ENCODE assay signal across 11 cellular contexts in genomic region chr17:7293131-7293557, GRCh38. TPM values are rescaled to one million over a fixed set of nuclear protein-coding genes. Genes with fewer than 3 reads are reported as not detected.
DNase-seq lines count a peak whose midpoint lies in the region; ATAC-seq, FAIRE-seq and TF ChIP-seq lines count a peak whose summit lies in the region.
"Had no signal": no experiment of that assay in that cellular context is flagged by ENCODE, and none has a peak within 500 bp of the region (broad histone marks: within the 10 kb centered on the region; RNA-seq: fewer than 3 reads in every experiment).

No MANE protein-coding gene starts in this region.

- no peak for TF ChIP-seq EP300 in H1 (IDR thresholded peaks at IDR 0.05; ENCODE audit: borderline replicate concordance in 1 of 2, low read depth in 2 of 2, low read length in 2 of 2)

- H3K4ac ChIP-seq in H1 (replicated peaks; ENCODE audit: insufficient read length, low read depth, low read length): no peak overlapping the region

- H3K4me1 Mint-ChIP-seq in nephron progenitor cell: peaks cover 59% of the 10 kb centered on the region

- H3K4me3 ChIP-seq in H1 (ENCODE audit: extremely low read depth in 1 of 4, insufficient read depth in 2 of 4, low read depth in 3 of 4, low read length in 4 of 4): peak overlapping the region in 1 of 4 experiments; percentile 65; a peak in 4 of 8 replicates

- no peak overlapping the region for H2BK120ac ChIP-seq in H1 (replicated peaks; ENCODE audit: low read depth, low read length)

- peaks cover 0 to 9% of the 10 kb centered on the region in 2 experiments for H4K20me1 ChIP-seq in H1 (replicated peaks in 1 of 2; ENCODE audit: control insufficient read depth in 1 of 2, insufficient read depth in 2 of 2, low read length in 2 of 2)

- CTCF ChIA-PET in H1 (lab: Charles Lee; ENCODE audit: partially characterized antibody): interaction anchor here (0.8 to 5.7 kb wide), 4 partner anchors 11 to 43 kb away, joined by 3 to 46 read pairs (median 3); partner anchors contain the start of gene SLC2A4

- no peak overlapping the region for H3K27ac Mint-ChIP-seq in nephron progenitor cell
- H3K27ac Mint-ChIP-seq: activated CD4-positive, alpha-beta T cell treated with anti-CD3 and anti-CD28 coated beads, Interleukin-2, amount 10 ng/mL, durations not matched to agents 7 days and 5 days; memory B cell had no signal

- 93% methylated on average over 11 of the region's 11 CpGs; no CpG with 5 or more reads in 1 of the 2 experiments for WGBS in H1 (ENCODE audit: extremely low coverage in 1 of 2, insufficient coverage in 1 of 2, insufficient read length in 1 of 2, insufficient replicate concordance in 2 of 2, low coverage in 1 of 2, low lambda C conversion rate in 2 of 2, missing lambda C conversion rate in 1 of 2), 2 experiments

- peaks cover 54% of the 10 kb centered on the region for H3K27me3 Mint-ChIP-seq in nephron progenitor cell (ENCODE audit: low read depth, poor library complexity)

- no peaks in the 10 kb centered on the region; a peak in 1 of 4 replicates for H3K9me3 ChIP-seq in H1 (ENCODE audit: insufficient read depth in 2 of 2, low read depth in 1 of 2, low read length in 1 of 2)

- no peak overlapping the region for H2BK12ac ChIP-seq in H1 (ENCODE audit: low read depth, low read length)

- H3K4me2 ChIP-seq in H1 (ENCODE audit: insufficient read depth in 1 of 2, low read depth in 2 of 2, low read length in 2 of 2): peak overlapping the region; percentile 65 to 82; a peak in 2 of 4 replicates

- POLR2A ChIA-PET in H1 (lab: Charles Lee; ENCODE audit: partially characterized antibody): interaction anchor here (0.7 to 6.7 kb wide), 13 partner anchors 8 to 72 kb away, joined by 3 to 94 read pairs (median 6); partner anchors contain the start of genes DVL2, GABARAP, GPS2 and NEURL4

- TF ChIP-seq POLR2A in H1 (IDR thresholded peaks at IDR 0.05; ENCODE audit: control extremely low read depth in 1 of 2, low read depth in 2 of 2, low read length in 2 of 2): no peak; a peak in 2 of 3 replicates

- TF ChIP-seq RAD21 in H1 (IDR thresholded peaks at IDR 0.05 in 1 of 2, conservative IDR thresholded peaks at IDR 0.05 in 1 of 2; ENCODE audit: low read depth in 2 of 2, low read length in 2 of 2): no peak

- peak; percentile 57 for DNase-seq in Daoy (ENCODE audit: low read depth)
- peak; percentile 56 for DNase-seq in MV-4-11 (lab: John Stamatoyannopoulos, UW)
- no peak for DNase-seq in H1 (ENCODE audit: low read depth in 1 of 2, low spot score in 2 of 2)
- DNase-seq in nephron progenitor cell: no peak
- DNase-seq in GM19239 (ENCODE audit: insufficient read length, low spot score): no peak
- DNase-seq in putamen (ENCODE audit: low spot score): no peak
- DNase-seq in NCI-H2196 (lab: John Stamatoyannopoulos, UW; ENCODE audit: unreplicated experiment): no peak
- DNase-seq: activated CD4-positive, alpha-beta T cell treated with anti-CD3 and anti-CD28 coated beads, Interleukin-2, amount 10 ng/mL, durations not matched to agents 7 days and 5 days had no signal

- no peaks in the 10 kb centered on the region for H3K36me3 Mint-ChIP-seq in nephron progenitor cell (ENCODE audit: low read depth)
- H3K36me3 Mint-ChIP-seq: memory B cell had no signal

- TF ChIP-seq CTCF in H1 (IDR thresholded peaks at IDR 0.05; ENCODE audit: control extremely low read depth in 1 of 3, insufficient read depth in 1 of 3, low read depth in 1 of 3, low read length in 3 of 3) (no peak), nephron progenitor cell (IDR thresholded peaks at IDR 0.05) (no peak)

- no peak for ATAC-seq in HG02840 (IDR thresholded peaks at IDR 0.05; ENCODE audit: low FRiP score, unreplicated experiment)

- H3K18ac ChIP-seq in H1 (ENCODE audit: extremely low read depth, low read length): no peak overlapping the region

- H3K79me1 ChIP-seq in H1 (ENCODE audit: low read depth, low read length): peaks cover 2% of the 10 kb centered on the region; the same call in 1 of the 2 replicates

- no peak overlapping the region for H2BK20ac ChIP-seq in H1 (ENCODE audit: low read length)

- no peak overlapping the region for H2BK15ac ChIP-seq in H1 (ENCODE audit: low read length)

- H4K91ac ChIP-seq in H1 (replicated peaks; ENCODE audit: insufficient read length, low read length): no peak overlapping the region

- FAIRE-seq in H1 (lab: Jason Lieb, UNC): no peak
- no peak for FAIRE-seq in GM19239 (lab: Jason Lieb, UNC)

- H3K14ac ChIP-seq in H1 (ENCODE audit: insufficient read length): no peak overlapping the region

- no peaks in the 10 kb centered on the region for H3K9me3 Mint-ChIP-seq in nephron progenitor cell
- H3K9me3 Mint-ChIP-seq: activated CD4-positive, alpha-beta T cell treated with anti-CD3 and anti-CD28 coated beads, Interleukin-2, amount 10 ng/mL, durations not matched to agents 7 days and 5 days; memory B cell had no signal

- no peak overlapping the region for H4K5ac ChIP-seq in H1 (ENCODE audit: insufficient read length, low read depth, low read length)

- H2AK5ac ChIP-seq in H1 (ENCODE audit: low read depth, low read length): no peak overlapping the region

- no peak overlapping the region for H2BK5ac ChIP-seq in H1 (ENCODE audit: low read depth, low read length)

- no peak overlapping the region for H4K8ac ChIP-seq in H1 (ENCODE audit: extremely low read depth, insufficient read depth, low read length)

- peak overlapping the region; percentile 64 for H3K4me3 Mint-ChIP-seq in nephron progenitor cell

- H3K79me2 ChIP-seq in H1 (ENCODE audit: control insufficient read depth in 1 of 2, insufficient read depth in 2 of 2, low read length in 2 of 2): no peaks in the 10 kb centered on the region

- H3K27me3 ChIP-seq in H1 (replicated peaks in 1 of 4; ENCODE audit: control insufficient read depth in 3 of 4, extremely low read depth in 1 of 4, insufficient read depth in 3 of 4, low read length in 3 of 4): peaks cover 3 to 11% (median 9%) of the 10 kb centered on the region in 4 experiments

- H3K4me1 ChIP-seq in H1 (replicated peaks in 1 of 4; ENCODE audit: control insufficient read depth in 3 of 4, insufficient read depth in 4 of 4, low read length in 3 of 4): peaks cover 0 to 14% (median 9%) of the 10 kb centered on the region in 4 experiments; a peak in 6 of 7 replicates

- no peak overlapping the region for H3K27ac ChIP-seq in H1 (ENCODE audit: low read depth, low read length)

- no peak overlapping the region for H3K9ac ChIP-seq in H1 (replicated peaks in 1 of 4; ENCODE audit: extremely low read depth in 1 of 4, low read depth in 3 of 4, low read length in 3 of 4)

- peaks cover 2% of the 10 kb centered on the region; the same call in 1 of the 2 replicates for H3K23me2 ChIP-seq in H1 (ENCODE audit: low read depth, low read length)

- no peak overlapping the region for H3K23ac ChIP-seq in H1 (ENCODE audit: insufficient read length)

- no peaks in the 10 kb centered on the region for H3K36me3 ChIP-seq in H1 (ENCODE audit: control insufficient read depth in 2 of 4, insufficient read depth in 4 of 4, low read length in 3 of 4)

- H3K56ac ChIP-seq in H1 (replicated peaks; ENCODE audit: insufficient read length, low read depth, low read length): no peak overlapping the region

- no peak overlapping the region for H2AFZ ChIP-seq in H1 (ENCODE audit: low read length)

RNA-seq across cellular contexts. Expression of gene YBX2, which starts 1.3 kb away (rescaled TPM):
- 0.15 and 2.4 TPM in 2 replicates for total RNA-seq in Daoy (2014; rRNA removed; shearing (Covaris generic))
- 27.6 and 30.5 TPM in 2 replicates for total RNA-seq in H1 (2021; fragmentation: NEBNext Ultra II Directional; extraction: Animal tissue kit (Norgen Biotek cat#: 25700))
- 19.2 and 35.5 TPM in 2 replicates for polyA plus RNA-seq in H1 (2011; rRNA removed)
- polyA plus RNA-seq in H1 (2011; cell fraction: cytosol; rRNA removed): 28.3 TPM
- 105 TPM for polyA plus RNA-seq in H1 (2011; cell fraction: nucleus; rRNA removed)
- 24.2 to 40.9 TPM (median 34.5 TPM) in 4 replicates for polyA plus RNA-seq in H1 (2012, experiment 1 of 2)
- polyA plus RNA-seq in H1 (2012, experiment 2 of 2): 31.0 TPM
- 44.7 TPM for polyA plus RNA-seq in H1 (2013, experiment 1 of 2)
- 42.3 TPM for polyA plus RNA-seq in H1 (2013, experiment 2 of 2)
- polyA minus RNA-seq in H1 (2011; rRNA and poly(A)+ RNA removed): 5.5 and 10.0 TPM in 2 replicates
- 11.9 TPM for polyA minus RNA-seq in H1 (2011; cell fraction: cytosol; rRNA and poly(A)+ RNA removed)
- 11.7 TPM for polyA minus RNA-seq in H1 (2011; cell fraction: nucleus; rRNA and poly(A)+ RNA removed)
- polyA plus RNA-seq: fibroblast of lung had no signal

RNA-seq across cellular contexts. Expression of gene SLC2A4, which starts 11.6 kb away (rescaled TPM):
- 0.06 TPM in 1 of 2 replicates, not detected in the other for total RNA-seq in Daoy (2014; rRNA removed; shearing (Covaris generic))
- 5.7 and 6.4 TPM in 2 replicates for total RNA-seq in H1 (2021; fragmentation: NEBNext Ultra II Directional; extraction: Animal tissue kit (Norgen Biotek cat#: 25700))
- polyA plus RNA-seq in H1 (2011; rRNA removed): 6.9 and 10.6 TPM in 2 replicates
- polyA plus RNA-seq in H1 (2011; cell fraction: cytosol; rRNA removed): 7.5 TPM
- 15.5 TPM for polyA plus RNA-seq in H1 (2011; cell fraction: nucleus; rRNA removed)
- 3.5 to 5.8 TPM (median 5.0 TPM) in 4 replicates for polyA plus RNA-seq in H1 (2012, experiment 1 of 2)
- 3.6 TPM for polyA plus RNA-seq in H1 (2012, experiment 2 of 2)
- polyA plus RNA-seq in H1 (2013, experiment 1 of 2): 7.3 TPM
- polyA plus RNA-seq in H1 (2013, experiment 2 of 2): 6.6 TPM
- polyA minus RNA-seq in H1 (2011; rRNA and poly(A)+ RNA removed): 6.4 and 9.5 TPM in 2 replicates
- 5.3 TPM for polyA minus RNA-seq in H1 (2011; cell fraction: cytosol; rRNA and poly(A)+ RNA removed)
- polyA minus RNA-seq in H1 (2011; cell fraction: nucleus; rRNA and poly(A)+ RNA removed): 13.3 TPM
- total RNA-seq: activated CD4-positive, alpha-beta T cell treated with anti-CD3 and anti-CD28 coated beads, Interleukin-2, amount 10 ng/mL, durations not matched to agents 7 days and 5 days had no signal

RNA-seq across cellular contexts. Expression of gene EIF5A, which starts 14.3 kb away (rescaled TPM):
- 861 and 1,090 TPM in 2 replicates for total RNA-seq in Daoy (2014; rRNA removed; shearing (Covaris generic))
- total RNA-seq in H1 (2021; fragmentation: NEBNext Ultra II Directional; extraction: Animal tissue kit (Norgen Biotek cat#: 25700)): 1,158 and 1,172 TPM in 2 replicates
- 717 and 962 TPM in 2 replicates for polyA plus RNA-seq in H1 (2011; rRNA removed)
- 875 TPM for polyA plus RNA-seq in H1 (2011; cell fraction: cytosol; rRNA removed)
- polyA plus RNA-seq in H1 (2011; cell fraction: nucleus; rRNA removed): 719 TPM
- polyA plus RNA-seq in H1 (2012, experiment 1 of 2): 1,190 to 1,288 TPM (median 1,234 TPM) in 4 replicates
- polyA plus RNA-seq in H1 (2012, experiment 2 of 2): 1,228 TPM
- 992 TPM for polyA plus RNA-seq in H1 (2013, experiment 1 of 2)
- 1,009 TPM for polyA plus RNA-seq in H1 (2013, experiment 2 of 2)
- polyA minus RNA-seq in H1 (2011; rRNA and poly(A)+ RNA removed): 837 and 958 TPM in 2 replicates
- 476 TPM for polyA minus RNA-seq in H1 (2011; cell fraction: cytosol; rRNA and poly(A)+ RNA removed)
- polyA minus RNA-seq in H1 (2011; cell fraction: nucleus; rRNA and poly(A)+ RNA removed): 281 TPM

RNA-seq across cellular contexts. Expression of gene GPS2, which starts 22.0 kb away (rescaled TPM):
- 84.3 and 91.6 TPM in 2 replicates for total RNA-seq in Daoy (2014; rRNA removed; shearing (Covaris generic))
- 67.0 and 74.8 TPM in 2 replicates for total RNA-seq in H1 (2021; fragmentation: NEBNext Ultra II Directional; extraction: Animal tissue kit (Norgen Biotek cat#: 25700))
- polyA plus RNA-seq in H1 (2011; rRNA removed): 152 and 203 TPM in 2 replicates
- polyA plus RNA-seq in H1 (2011; cell fraction: cytosol; rRNA removed): 79.1 TPM
- polyA plus RNA-seq in H1 (2011; cell fraction: nucleus; rRNA removed): 153 TPM
- 73.9 to 93.2 TPM (median 88.0 TPM) in 4 replicates for polyA plus RNA-seq in H1 (2012, experiment 1 of 2)
- 103 TPM for polyA plus RNA-seq in H1 (2012, experiment 2 of 2)
- 63.1 TPM for polyA plus RNA-seq in H1 (2013, experiment 1 of 2)
- 58.9 TPM for polyA plus RNA-seq in H1 (2013, experiment 2 of 2)
- 43.0 and 79.6 TPM in 2 replicates for polyA minus RNA-seq in H1 (2011; rRNA and poly(A)+ RNA removed)
- 44.0 TPM for polyA minus RNA-seq in H1 (2011; cell fraction: cytosol; rRNA and poly(A)+ RNA removed)
- 47.7 TPM for polyA minus RNA-seq in H1 (2011; cell fraction: nucleus; rRNA and poly(A)+ RNA removed)

RNA-seq across cellular contexts. Expression of gene CLDN7, which starts 30.9 kb away (rescaled TPM):
- total RNA-seq in Daoy (2014; rRNA removed; shearing (Covaris generic)): not detected in 2 replicates
- total RNA-seq in H1 (2021; fragmentation: NEBNext Ultra II Directional; extraction: Animal tissue kit (Norgen Biotek cat#: 25700)): 119 and 129 TPM in 2 replicates
- polyA plus RNA-seq in H1 (2011; rRNA removed): 118 and 196 TPM in 2 replicates
- polyA plus RNA-seq in H1 (2011; cell fraction: cytosol; rRNA removed): 147 TPM
- polyA plus RNA-seq in H1 (2011; cell fraction: nucleus; rRNA removed): 215 TPM
- 88.4 to 177 TPM (median 174 TPM) in 4 replicates for polyA plus RNA-seq in H1 (2012, experiment 1 of 2)
- polyA plus RNA-seq in H1 (2012, experiment 2 of 2): 158 TPM
- 157 TPM for polyA plus RNA-seq in H1 (2013, experiment 1 of 2)
- polyA plus RNA-seq in H1 (2013, experiment 2 of 2): 171 TPM
- 58.0 and 75.5 TPM in 2 replicates for polyA minus RNA-seq in H1 (2011; rRNA and poly(A)+ RNA removed)
- polyA minus RNA-seq in H1 (2011; cell fraction: cytosol; rRNA and poly(A)+ RNA removed): 48.6 TPM
- polyA minus RNA-seq in H1 (2011; cell fraction: nucleus; rRNA and poly(A)+ RNA removed): 91.4 TPM

Comparison
In these comparisons a context has a peak if more than half of its experiments do, and no peak if none do; other contexts are left out.
1. DNase-seq: peak in Daoy (single experiment) and MV-4-11 (single experiment); none in H1 (0 of 2), nephron progenitor cell (single experiment), GM19239 (single experiment), putamen (single experiment) and NCI-H2196 (single experiment).